In the genomic region with DNA sequence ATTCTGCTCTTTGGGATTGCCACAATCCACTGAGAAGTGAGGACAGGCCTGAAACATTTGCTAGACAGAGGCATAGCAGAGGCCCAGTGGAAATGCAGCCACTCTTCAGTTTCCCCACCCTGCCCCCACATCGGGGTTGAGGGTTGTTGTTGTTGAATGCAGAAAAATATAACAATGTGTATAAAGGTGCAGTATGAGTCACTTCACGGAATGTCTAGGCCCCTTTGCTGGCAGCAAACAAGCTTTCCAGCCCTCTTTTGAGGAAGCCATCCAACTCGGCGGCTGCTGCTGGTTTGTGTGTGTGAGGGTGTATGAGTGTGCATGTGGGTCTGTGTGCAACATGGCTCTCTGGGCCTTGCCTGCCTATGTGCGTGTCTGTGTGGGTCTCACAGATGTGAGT, we compare ENCODE assay signal across 9 cellular contexts. TPM values are rescaled to one million over a fixed set of nuclear protein-coding genes. Genes with fewer than 3 reads are reported as not detected.
A peak's percentile ranks its signal among the peaks of the same experiment; 100 is the strongest.
DNase-seq lines count a peak whose midpoint lies in the region; ATAC-seq, FAIRE-seq and TF ChIP-seq lines count a peak whose summit lies in the region.
"Had no signal": no experiment of that assay in that cellular context is flagged by ENCODE, and none has a peak within 500 bp of the region (broad histone marks: within the 10 kb centered on the region; RNA-seq: fewer than 3 reads in every experiment).

No MANE protein-coding gene starts in this region.

- H3K27me3 Mint-ChIP-seq in activated T-helper 2 cell treated with anti-CD3 and anti-CD28 coated beads, Interferon-gamma antibody, Interleukin-2, Interleukin-4, amounts not matched to agents 10 μg/mL and 5 μg/mL and 100 μg/mL, durations not matched to agents 14 hours and 24 hours and 36 hours (ENCODE audit: low read depth): no peaks in the 10 kb centered on the region

- peaks cover 30% of the 10 kb centered on the region for H3K4me1 Mint-ChIP-seq in activated T-helper 2 cell treated with anti-CD3 and anti-CD28 coated beads, Interferon-gamma antibody, Interleukin-2, Interleukin-4, amounts not matched to agents 10 μg/mL and 5 μg/mL and 100 μg/mL, durations not matched to agents 14 hours and 24 hours and 36 hours (ENCODE audit: low read depth)

- DNase-seq in AG04449 (ENCODE audit: low read depth, low spot score): no peak
- DNase-seq in GM18507 (ENCODE audit: extremely low spot score, insufficient read length, low read depth): no peak
- no peak for DNase-seq in activated T-helper 2 cell treated with anti-CD3 and anti-CD28 coated beads, Interferon-gamma antibody, Interleukin-2, Interleukin-4, amounts not matched to agents 10 μg/mL and 5 μg/mL and 100 μg/mL, durations not matched to agents 14 hours and 24 hours and 36 hours (ENCODE audit: low spot score)
- DNase-seq in left lung: no peak
- DNase-seq in NCI-H2196 treated with DMSO at 0.1 percent for 48 hours (lab: John Stamatoyannopoulos, UW; ENCODE audit: unreplicated experiment): no peak
- DNase-seq in stimulated activated CD4-positive, alpha-beta T cell treated with anti-CD3 and anti-CD28 coated beads, Interleukin-2, amount 100 ng/mL, for 48 hours: no peak
- no peak for DNase-seq in NCI-H146 (lab: John Stamatoyannopoulos, UW)
- no peak for DNase-seq in NCI-H2171 (lab: John Stamatoyannopoulos, UW)

- peak overlapping the region; percentile 32 for H3K4me3 ChIP-seq in AG04449 (ENCODE audit: low read depth, low read length)
- H3K4me3 ChIP-seq in left lung: no peak overlapping the region

- H3K27me3 ChIP-seq in left lung: no peaks in the 10 kb centered on the region

- peak overlapping the region in 1 of 2 donors; percentile 44 for H3K27ac ChIP-seq in left lung

- H3K9me3 Mint-ChIP-seq in activated T-helper 2 cell treated with anti-CD3 and anti-CD28 coated beads, Interferon-gamma antibody, Interleukin-2, Interleukin-4, amounts not matched to agents 10 μg/mL and 5 μg/mL and 100 μg/mL, durations not matched to agents 14 hours and 24 hours and 36 hours: no peaks in the 10 kb centered on the region

- FAIRE-seq in GM18507 (lab: Jason Lieb, UNC): peak; percentile 38

- no peak for TF ChIP-seq CTCF in AG04449 (IDR thresholded peaks at IDR 0.05; ENCODE audit: insufficient read depth, low read length, missing control alignments)
- no peak for TF ChIP-seq CTCF in left lung (IDR thresholded peaks at IDR 0.05)

- no peaks in the 10 kb centered on the region for H3K9me3 ChIP-seq in left lung

- H3K36me3 ChIP-seq in left lung: no peaks in the 10 kb centered on the region

- peaks cover 0 to 14% of the 10 kb centered on the region in 2 donors for H3K4me1 ChIP-seq in left lung

- peak overlapping the region; percentile 63 for H3K27ac Mint-ChIP-seq in activated T-helper 2 cell treated with anti-CD3 and anti-CD28 coated beads, Interferon-gamma antibody, Interleukin-2, Interleukin-4, amounts not matched to agents 10 μg/mL and 5 μg/mL and 100 μg/mL, durations not matched to agents 14 hours and 24 hours and 36 hours

- POLR2A ChIA-PET in AG04449 (lab: Yijun Ruan, JAX): no interaction called here

- intact Hi-C loops in activated T-helper 2 cell treated with anti-CD3 and anti-CD28 coated beads, Interferon-gamma antibody, Interleukin-2, Interleukin-4, amounts not matched to agents 10 μg/mL and 5 μg/mL and 100 μg/mL, durations not matched to agents 14 hours and 24 hours and 36 hours (cut with micrococcal nuclease): no loop called here
- intact Hi-C loops in left lung (cut with DNase I): no loop called here

- no peak overlapping the region for H3K4me3 Mint-ChIP-seq in activated T-helper 2 cell treated with anti-CD3 and anti-CD28 coated beads, Interferon-gamma antibody, Interleukin-2, Interleukin-4, amounts not matched to agents 10 μg/mL and 5 μg/mL and 100 μg/mL, durations not matched to agents 14 hours and 24 hours and 36 hours (ENCODE audit: low read depth)

- peak; percentile 21 for ATAC-seq in left lung

- peaks cover 3% of the 10 kb centered on the region for H3K36me3 Mint-ChIP-seq in activated T-helper 2 cell treated with anti-CD3 and anti-CD28 coated beads, Interferon-gamma antibody, Interleukin-2, Interleukin-4, amounts not matched to agents 10 μg/mL and 5 μg/mL and 100 μg/mL, durations not matched to agents 14 hours and 24 hours and 36 hours (ENCODE audit: low read depth)

- CTCF ChIA-PET in AG04449 (lab: Yijun Ruan, JAX): interaction anchor here (1.3 to 4.8 kb wide), 3 partner anchors 9 to 38 kb away, joined by 5 to 37 read pairs (median 20); no protein-coding TSS in a partner anchor

RNA-seq across cellular contexts. Expression of a gene that starts 8.1 kb away (rescaled TPM):
- total RNA-seq in activated T-helper 2 cell treated with anti-CD3 and anti-CD28 coated beads, Interferon-gamma antibody, Interleukin-2, Interleukin-4, amounts not matched to agents 10 μg/mL and 5 μg/mL and 100 μg/mL, durations not matched to agents 14 hours and 24 hours and 36 hours: 31.8 and 33.6 TPM in 2 replicates
- total RNA-seq in left lung: 10 to 100 TPM; 20.2 to 23.9 TPM

RNA-seq across cellular contexts. Expression of a gene that starts 47.2 kb away (rescaled TPM):
- 48.7 and 51.1 TPM in 2 replicates for total RNA-seq in activated T-helper 2 cell treated with anti-CD3 and anti-CD28 coated beads, Interferon-gamma antibody, Interleukin-2, Interleukin-4, amounts not matched to agents 10 μg/mL and 5 μg/mL and 100 μg/mL, durations not matched to agents 14 hours and 24 hours and 36 hours
- total RNA-seq in left lung: 10 to 100 TPM; 31.2 to 33.1 TPM

RNA-seq across cellular contexts. Expression of a gene that starts 53.4 kb away (rescaled TPM):
- 28.4 and 29.7 TPM in 2 replicates for total RNA-seq in activated T-helper 2 cell treated with anti-CD3 and anti-CD28 coated beads, Interferon-gamma antibody, Interleukin-2, Interleukin-4, amounts not matched to agents 10 μg/mL and 5 μg/mL and 100 μg/mL, durations not matched to agents 14 hours and 24 hours and 36 hours
- 1 to 10 TPM in 1 of 2 donors, under 1 TPM in 1; 0.58 to 1.4 TPM for total RNA-seq in left lung
- total RNA-seq: H7 had no signal

Comparison
In these comparisons a context has a peak if more than half of its experiments do, and no peak if none do; other contexts are left out.
1. RNA of a gene that starts 53.4 kb away (total RNA-seq): 28.4 to 29.7 TPM in activated T-helper 2 cell treated with anti-CD3 and anti-CD28 coated beads, Interferon-gamma antibody, Interleukin-2, Interleukin-4, amounts not matched to agents 10 μg/mL and 5 μg/mL and 100 μg/mL, durations not matched to agents 14 hours and 24 hours and 36 hours; 0.58 to 1.4 TPM in left lung; every median in the first group is over 10 times any median in the second.